In the genomic region with DNA sequence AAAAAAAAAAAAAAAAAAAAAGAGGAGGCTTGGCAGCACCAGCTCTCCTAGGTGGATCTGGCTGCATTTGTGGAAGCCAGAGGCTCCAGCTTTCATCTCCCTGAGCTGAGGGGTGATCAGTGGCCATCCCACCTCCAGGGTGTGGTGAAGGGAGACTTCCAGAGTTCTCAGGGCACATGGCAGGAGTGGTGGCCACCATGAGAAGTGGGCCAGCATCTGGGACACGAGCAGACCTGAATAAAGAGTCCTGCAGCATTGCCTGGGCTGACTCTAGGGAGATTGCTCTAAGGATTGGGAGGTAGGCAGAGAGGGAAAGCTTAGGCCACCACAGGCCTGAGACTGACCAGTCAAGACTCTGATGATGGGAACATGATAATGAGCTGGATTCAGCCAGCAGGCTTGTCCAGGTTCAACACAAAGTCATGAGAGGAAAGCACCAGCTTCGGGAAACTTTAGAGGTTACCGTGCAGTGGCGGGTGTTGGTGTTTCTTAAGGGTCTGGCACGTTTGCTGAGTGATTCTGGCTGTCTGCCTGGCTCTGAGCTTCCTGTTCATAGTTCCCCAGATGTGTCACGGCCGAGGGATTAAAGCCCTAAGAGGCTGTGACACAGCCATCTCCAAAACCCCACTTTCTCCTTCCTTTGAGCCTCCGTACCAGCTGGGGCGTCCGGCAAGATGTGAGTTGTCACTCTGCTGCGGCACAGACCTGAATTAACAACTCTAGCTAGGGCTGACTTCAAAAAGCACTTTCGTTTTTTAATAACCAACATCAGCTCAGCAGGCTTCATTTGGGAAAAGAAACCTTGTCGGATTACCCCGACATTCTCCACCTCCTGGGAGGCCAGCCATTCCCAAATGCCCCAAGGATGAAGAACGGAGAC, we compare ENCODE assay signal across 9 cellular contexts. TPM values are rescaled to one million over a fixed set of nuclear protein-coding genes. Genes with fewer than 3 reads are reported as not detected.
DNase-seq lines count a peak whose midpoint lies in the region; ATAC-seq and TF ChIP-seq lines count a peak whose summit lies in the region.
"Had no signal": no experiment of that assay in that cellular context is flagged by ENCODE, and none has a peak within 500 bp of the region (broad histone marks: within the 10 kb centered on the region; RNA-seq: fewer than 3 reads in every experiment).

No MANE protein-coding gene starts in this region.

- intact Hi-C loops in mammary epithelial cell (cut with micrococcal nuclease): no loop called here

- peak overlapping the region; percentile 87 for H2AFZ ChIP-seq in mammary epithelial cell (ENCODE audit: low read depth, low read length)

- DNase-seq in UCSD-AML1 (lab: John Stamatoyannopoulos, UW; ENCODE audit: unreplicated experiment) (peak; percentile 70), mammary epithelial cell (peak; percentile 61), mucosa of gallbladder (ENCODE audit: low spot score) (peak; percentile 68), NCI-H2227 (lab: John Stamatoyannopoulos, UW; ENCODE audit: unreplicated experiment) (no peak), NCI-H2171 (lab: John Stamatoyannopoulos, UW) (no peak)
- DNase-seq in stimulated activated naive CD8-positive, alpha-beta T cell treated with anti-CD3 and anti-CD28 coated beads, Interleukin-15, Interleukin-2, amounts not matched to agents 100 U/mL and 50 U/mL, for 24 hours: peak; percentile 72

- no peaks in the 10 kb centered on the region for H4K20me1 ChIP-seq in mammary epithelial cell (ENCODE audit: insufficient read depth, low read length)

- no peaks in the 10 kb centered on the region for H3K9me3 ChIP-seq in mammary epithelial cell (replicated peaks; ENCODE audit: insufficient read depth, low read length)

- ATAC-seq in GM19023 (IDR thresholded peaks at IDR 0.05; ENCODE audit: unreplicated experiment): peak; percentile 75
- ATAC-seq in HG03064 (IDR thresholded peaks at IDR 0.05; ENCODE audit: low read depth, unreplicated experiment): peak; percentile 83
- peak; percentile 72 for ATAC-seq in stimulated activated naive CD8-positive, alpha-beta T cell treated with anti-CD3 and anti-CD28 coated beads, Interleukin-15, Interleukin-2, amounts not matched to agents 100 U/mL and 50 U/mL, for 24 hours

- in situ Hi-C loops in mammary epithelial cell (cut with MboI; ENCODE audit: low sequenced_read_pairs in 2 of 2): no loop called here

- CTCF ChIA-PET in mammary epithelial cell (lab: Charles Lee; ENCODE audit: low non-redundant PET): no interaction called here

- dilution Hi-C loops in mammary epithelial cell (cut with HindIII; ENCODE audit: low sequenced_read_pairs): no loop called here

- no peak overlapping the region for H3K27ac ChIP-seq in mammary epithelial cell (ENCODE audit: insufficient read depth, low read depth, low read length)
- H3K27ac ChIP-seq: cardiac muscle cell had no signal

- WGBS in mammary epithelial cell (ENCODE audit: low coverage, missing lambda C conversion rate): 12% methylated on average over 15 of the region's 15 CpGs

- peak overlapping the region in 1 of 3 experiments; percentile 7 for H3K4me3 ChIP-seq in mammary epithelial cell (replicated peaks in 1 of 3; ENCODE audit: insufficient read depth in 1 of 3, low read depth in 2 of 3, low read length in 3 of 3)
- H3K4me3 ChIP-seq: cardiac muscle cell had no signal

- no TSS peak for BruUV-seq in mammary epithelial cell (replicated peaks; lab: Mats Ljungman, UMichigan)

- H3K9ac ChIP-seq in mammary epithelial cell (ENCODE audit: insufficient read depth, low read length): no peak overlapping the region

- TF ChIP-seq CTCF in mammary epithelial cell (conservative IDR thresholded peaks at IDR 0.05 in 1 of 2, IDR thresholded peaks at IDR 0.05 in 1 of 2; ENCODE audit: extremely low read depth in 1 of 2, insufficient read depth in 1 of 2, low read depth in 1 of 2, low read length in 2 of 2): no peak

- H3K79me2 ChIP-seq in mammary epithelial cell (ENCODE audit: insufficient read depth, low read length): no peaks in the 10 kb centered on the region

- peaks cover 23% of the 10 kb centered on the region for H3K4me1 ChIP-seq in mammary epithelial cell (ENCODE audit: insufficient read depth, low read length)

- no peaks in the 10 kb centered on the region for H3K36me3 ChIP-seq in mammary epithelial cell (ENCODE audit: insufficient read depth, low read length)
- H3K36me3 ChIP-seq: cardiac muscle cell had no signal

- no peaks in the 10 kb centered on the region for H3K27me3 ChIP-seq in mammary epithelial cell (ENCODE audit: insufficient read depth, low read length)
- H3K27me3 ChIP-seq: cardiac muscle cell had no signal

- H3K4me2 ChIP-seq in mammary epithelial cell (ENCODE audit: insufficient read depth, low read depth, low read length): peak overlapping the region; percentile 64

RNA-seq across cellular contexts. Expression of gene IL1R1, which starts 38.3 kb away (rescaled TPM):
- total RNA-seq in mammary epithelial cell (1 to 10 TPM; 7.7 to 8.7 TPM), mucosa of gallbladder (51.9 TPM)
- 6.9 TPM for polyA plus RNA-seq in mammary epithelial cell
- 6.4 TPM for polyA minus RNA-seq in mammary epithelial cell

Comparison
In these comparisons a context has a peak if more than half of its experiments do, and no peak if none do; other contexts are left out.
1. DNase-seq: peak in UCSD-AML1 (single experiment), mammary epithelial cell (single experiment), mucosa of gallbladder (single experiment) and stimulated activated naive CD8-positive, alpha-beta T cell treated with anti-CD3 and anti-CD28 coated beads, Interleukin-15, Interleukin-2, amounts not matched to agents 100 U/mL and 50 U/mL, for 24 hours (single experiment); none in NCI-H2227 (single experiment) and NCI-H2171 (single experiment).
2. Peak in every context shown above with its lines, with median percentiles within 50 percentile points of each other: ATAC-seq.